ENCODE assay signal across 10 cellular contexts in the genomic region with DNA sequence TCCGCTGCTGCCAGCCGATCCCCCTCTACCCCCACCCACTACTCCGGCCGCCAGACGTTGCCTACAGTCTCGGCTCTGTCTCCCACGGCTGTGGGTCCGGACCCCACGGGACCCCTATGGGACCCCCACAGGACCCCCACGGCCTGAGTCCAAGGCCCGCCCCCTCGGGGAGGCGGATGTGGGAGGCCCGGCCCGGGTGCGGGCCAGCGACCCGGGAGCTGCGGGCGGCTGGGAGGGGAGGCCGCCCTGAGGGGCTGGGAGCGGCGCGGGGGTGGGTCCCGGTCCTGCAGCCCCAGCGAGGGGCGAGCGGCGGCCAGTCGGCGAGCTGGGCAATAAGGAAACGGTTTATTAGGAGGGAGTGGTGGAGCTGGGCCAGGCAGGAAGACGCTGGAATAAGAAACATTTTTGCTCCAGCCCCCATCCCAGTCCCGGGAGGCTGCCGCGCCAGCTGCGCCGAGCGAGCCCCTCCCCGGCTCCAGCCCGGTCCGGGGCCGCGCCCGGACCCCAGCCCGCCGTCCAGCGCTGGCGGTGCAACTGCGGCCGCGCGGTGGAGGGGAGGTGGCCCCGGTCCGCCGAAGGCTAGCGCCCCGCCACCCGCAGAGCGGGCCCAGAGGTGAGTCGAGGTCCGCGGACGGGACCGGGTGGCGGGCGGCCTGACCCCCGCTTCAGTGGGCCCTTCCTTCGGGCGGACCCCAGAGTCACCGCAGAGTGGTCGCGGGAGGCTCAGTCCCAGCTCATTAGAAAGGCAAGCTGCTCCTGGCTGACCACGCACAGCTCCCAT. TPM values are rescaled to one million over a fixed set of nuclear protein-coding genes. Genes with fewer than 3 reads are reported as not detected.
DNase-seq lines count a peak whose midpoint lies in the region; ATAC-seq and TF ChIP-seq lines count a peak whose summit lies in the region.
"Had no signal": no experiment of that assay in that cellular context is flagged by ENCODE, and none has a peak within 500 bp of the region (broad histone marks: within the 10 kb centered on the region; RNA-seq: fewer than 3 reads in every experiment).

A gene (plus strand): TSS at position 422 of the 781 bp plus-strand sequence. CDS start 4,971 bp downstream, outside the sequence.

- no peak for TF ChIP-seq CTCF in choroid plexus epithelial cell (conservative IDR thresholded peaks at IDR 0.05; ENCODE audit: low read depth, low read length)

- ATAC-seq in sciatic nerve (peak; percentile 1), GM21360 (IDR thresholded peaks at IDR 0.05; ENCODE audit: unreplicated experiment) (no peak)

- peak within 1 kb of the TSS; percentile 61 for H3K4me3 ChIP-seq in choroid plexus epithelial cell (ENCODE audit: low read depth, low read length)

- DNase-seq in Daoy (ENCODE audit: low read depth) (peak; percentile 30), choroid plexus epithelial cell (ENCODE audit: low read depth) (no peak), iPS-NIHi11 (ENCODE audit: low spot score) (peak; percentile 79), sciatic nerve (ENCODE audit: low spot score) (peak; percentile 63), NCI-H2081 (lab: John Stamatoyannopoulos, UW) (no peak)
- DNase-seq in activated T-cell treated with anti-CD3 and anti-CD28 coated beads, Interleukin-2, amount 50 U/mL, for 1 hour: no peak
- DNase-seq in activated naive CD4-positive, alpha-beta T cell treated with Interleukin-2 at 50 U/mL for 16 hours: no peak
- DNase-seq: activated naive CD4-positive, alpha-beta T cell; DMS79 treated with DMSO at 0.1 percent for 48 hours had no signal

- intact Hi-C loops in sciatic nerve (cut with DNase I): no loop called here

RNA-seq across cellular contexts. Expression of the gene that starts here (rescaled TPM):
- 1.7 and 2.9 TPM in 2 replicates for total RNA-seq in Daoy (2014; rRNA removed; shearing (Covaris generic))
- 57.6 TPM for total RNA-seq in sciatic nerve

Comparison
In these comparisons a context has a peak if more than half of its experiments do, and no peak if none do; other contexts are left out.
1. RNA of the gene that starts here (total RNA-seq): 57.6 TPM in sciatic nerve (single experiment); 1.7 to 2.9 TPM in Daoy; every median in the first group is over 10 times any median in the second.
2. DNase-seq: peak in Daoy (single experiment), iPS-NIHi11 (single experiment) and sciatic nerve (single experiment); none in choroid plexus epithelial cell (single experiment), activated T-cell treated with anti-CD3 and anti-CD28 coated beads, Interleukin-2, amount 50 U/mL, for 1 hour (single experiment), NCI-H2081 (0 of 2) and activated naive CD4-positive, alpha-beta T cell treated with Interleukin-2 at 50 U/mL for 16 hours (single experiment).